ENCODE assay signal across 18 cellular contexts in genomic region chr22:39724390-39724789, GRCh38.
DNase-seq lines count a peak whose midpoint lies in the region; ATAC-seq, FAIRE-seq and TF ChIP-seq lines count a peak whose summit lies in the region.
"Had no signal": no experiment of that assay in that cellular context is flagged by ENCODE, and none has a peak within 500 bp of the region (broad histone marks: within the 10 kb centered on the region; RNA-seq: fewer than 3 reads in every experiment).

No MANE protein-coding gene starts in this region.

- no peak overlapping the region for H3K9ac ChIP-seq in Karpas-422 (ENCODE audit: low read length)
- 0 out of 4 replicates have a peak overlapping the region, but pooled peaks of 1 of the 2 experiments have one; percentile 48 for H3K9ac ChIP-seq in K562 (ENCODE audit: insufficient read depth in 1 of 2, low read depth in 2 of 2, low read length in 2 of 2)

- no peaks in the 10 kb centered on the region for H3K9me2 ChIP-seq in Karpas-422 (replicated peaks; ENCODE audit: insufficient read depth, low read length)

- no peak for TF ChIP-seq POLR2A in K562 (conservative IDR thresholded peaks at IDR 0.05)

- peak; percentile 74 for FAIRE-seq in K562 (lab: Jason Lieb, UNC)
- FAIRE-seq: A549 had no signal

- peaks cover 5% of the 10 kb centered on the region for H3K4me1 ChIP-seq in Karpas-422 (ENCODE audit: low read length)
- peaks cover 29 to 32% of the 10 kb centered on the region in 2 experiments for H3K4me1 ChIP-seq in K562 (replicated peaks in 1 of 2; ENCODE audit: control insufficient read depth in 2 of 2, insufficient read depth in 2 of 2, low read length in 2 of 2)
- H3K4me1 ChIP-seq: esophagus muscularis mucosa, heart left ventricle had no signal

- DNase-seq in activated CD4-positive, CD25-positive, alpha-beta regulatory T cell treated with anti-CD3 and anti-CD28 coated beads, Interleukin-2, amount 50 U/mL, for 72 hours = peak; percentile 21
- no peak for DNase-seq in activated CD4-positive, CD25-positive, alpha-beta regulatory T cell (lab: John Stamatoyannopoulos, UW)
- peak; percentile 90 for DNase-seq in Karpas-422
- peak; percentile 47 to 78 (median 54) for DNase-seq in K562 (ENCODE audit: extremely low read depth in 1 of 4, low spot score in 3 of 4)
- DNase-seq in myocyte (ENCODE audit: low read depth) = peak; percentile 18
- no peak for DNase-seq in stimulated activated naive B cell treated with anti-CD40 and anti-IgM and Interleukin-4, amounts not matched to agents 10 μg/mL and 1 μg/mL and 100 μg/mL, for 72 hours
- DNase-seq in amniotic stem cell (lab: John Stamatoyannopoulos, UW) = no peak
- DNase-seq: GDM1; heart left ventricle; NCI-H1417; NCI-H345; stimulated activated CD4-positive, alpha-beta T cell treated with anti-CD3 and anti-CD28 coated beads, Interleukin-4, amount 100 ng/mL, for 4 hours had no signal

- H3K36me3 Mint-ChIP-seq in stimulated activated naive B cell treated with anti-CD40 and anti-IgM and Interleukin-4, amounts not matched to agents 10 μg/mL and 1 μg/mL and 100 μg/mL, for 72 hours = no peaks in the 10 kb centered on the region
- H3K36me3 Mint-ChIP-seq: mesothelial cell of epicardium had no signal

- H3K4me3 Mint-ChIP-seq in stimulated activated naive B cell treated with anti-CD40 and anti-IgM and Interleukin-4, amounts not matched to agents 10 μg/mL and 1 μg/mL and 100 μg/mL, for 72 hours = no peak overlapping the region
- H3K4me3 Mint-ChIP-seq: mesothelial cell of epicardium had no signal

- H2AFZ ChIP-seq in Karpas-422 (ENCODE audit: low read length) (no peak overlapping the region), K562 (ENCODE audit: low read depth, low read length) (peak overlapping the region; percentile 82)

- no peaks in the 10 kb centered on the region for H3K9me3 ChIP-seq in Karpas-422 (ENCODE audit: low read length)
- no peaks in the 10 kb centered on the region for H3K9me3 ChIP-seq in K562 (replicated peaks; ENCODE audit: control insufficient read depth, insufficient read depth, low read depth, low read length)
- H3K9me3 ChIP-seq: A549, esophagus muscularis mucosa, heart left ventricle, tibial nerve had no signal

- peaks cover 0 to 2% of the 10 kb centered on the region in 2 donors for H3K9me3 Mint-ChIP-seq in stimulated activated naive B cell treated with anti-CD40 and anti-IgM and Interleukin-4, amounts not matched to agents 10 μg/mL and 1 μg/mL and 100 μg/mL, for 72 hours
- H3K9me3 Mint-ChIP-seq: mesothelial cell of epicardium had no signal

- no peaks in the 10 kb centered on the region for H3K9me1 ChIP-seq in K562 (ENCODE audit: control insufficient read depth, insufficient read depth, low read length)

- intact Hi-C loops in K562 (cut with micrococcal nuclease) = no loop called here

- no peak for TF ChIP-seq RAD21 in K562 (CRISPR knock-in tag; conservative IDR thresholded peaks at IDR 0.05 in 1 of 2, IDR thresholded peaks at IDR 0.05 in 1 of 2)

- H3K27ac ChIP-seq in Karpas-422 (ENCODE audit: low read length) (no peak overlapping the region), K562 (ENCODE audit: extremely low read depth, low read depth, low read length) (peak overlapping the region; percentile 85)
- H3K27ac ChIP-seq: A549, esophagus muscularis mucosa, heart left ventricle, tibial nerve had no signal

- no TSS peak for BruUV-seq in K562 (replicated peaks; lab: Mats Ljungman, UMichigan)

- peaks cover 15 to 26% of the 10 kb centered on the region in 2 donors for H3K27me3 Mint-ChIP-seq in stimulated activated naive B cell treated with anti-CD40 and anti-IgM and Interleukin-4, amounts not matched to agents 10 μg/mL and 1 μg/mL and 100 μg/mL, for 72 hours

- peaks cover 2% of the 10 kb centered on the region in 2 donors for H3K4me1 Mint-ChIP-seq in stimulated activated naive B cell treated with anti-CD40 and anti-IgM and Interleukin-4, amounts not matched to agents 10 μg/mL and 1 μg/mL and 100 μg/mL, for 72 hours
- H3K4me1 Mint-ChIP-seq: mesothelial cell of epicardium had no signal

- H3K27me3 ChIP-seq in Karpas-422 (ENCODE audit: low read length) (no peaks in the 10 kb centered on the region), K562 (ENCODE audit: control insufficient read depth in 2 of 2, insufficient read depth in 2 of 2, low read length in 2 of 2) (no peaks in the 10 kb centered on the region)
- H3K27me3 ChIP-seq: tibial nerve had no signal

- CTCF ChIA-PET in K562 (lab: Yijun Ruan, JAX; ENCODE audit: low intra/inter-chr PET ratio) = no interaction called here

- no peak overlapping the region for H3K4me3 ChIP-seq in Karpas-422 (ENCODE audit: low read length)
- H3K4me3 ChIP-seq in K562 = no peak overlapping the region
- H3K4me3 ChIP-seq: A549, esophagus muscularis mucosa, heart left ventricle, tibial nerve had no signal

- in situ Hi-C loops in K562 (cut with MboI) = no loop called here

- 62% methylated on average over 4 of the region's 4 CpGs for WGBS in K562 (ENCODE audit: insufficient coverage, low coverage, missing lambda C conversion rate)

- POLR2A ChIA-PET in K562 (lab: Yijun Ruan, JAX) = no interaction called here

- H3K79me2 ChIP-seq in Karpas-422 (ENCODE audit: low read length) (no peaks in the 10 kb centered on the region), K562 (ENCODE audit: control insufficient read depth, insufficient read depth, low read length) (no peaks in the 10 kb centered on the region)

- H3K27ac Mint-ChIP-seq in stimulated activated naive B cell treated with anti-CD40 and anti-IgM and Interleukin-4, amounts not matched to agents 10 μg/mL and 1 μg/mL and 100 μg/mL, for 72 hours = no peak overlapping the region
- H3K27ac Mint-ChIP-seq: activated T-helper 2 cell treated with anti-CD3 and anti-CD28 coated beads, Interferon-gamma antibody, Interleukin-2, Interleukin-4, amounts not matched to agents 10 μg/mL and 5 μg/mL and 100 μg/mL, durations not matched to agents 14 hours and 24 hours and 36 hours; mesothelial cell of epicardium had no signal

- peak; percentile 90 for ATAC-seq in K562
- ATAC-seq in GM18519 (IDR thresholded peaks at IDR 0.05; ENCODE audit: low FRiP score, unreplicated experiment) = no peak
- no peak for ATAC-seq in stimulated activated naive B cell treated with anti-CD40 and anti-IgM and Interleukin-4, amounts not matched to agents 10 μg/mL and 1 μg/mL and 100 μg/mL, for 72 hours (replicated peaks)

- no peak for TF ChIP-seq EP300 in K562 (IDR thresholded peaks at IDR 0.05; ENCODE audit: low read length)

- no peak for TF ChIP-seq CTCF in K562 (IDR thresholded peaks at IDR 0.05 in 2 of 3, conservative IDR thresholded peaks at IDR 0.05 in 1 of 3; ENCODE audit: insufficient read depth in 2 of 3, low read depth in 1 of 3, low read length in 3 of 3)

- H3K36me3 ChIP-seq in Karpas-422 (ENCODE audit: insufficient read depth, low read length) (no peaks in the 10 kb centered on the region), K562 (ENCODE audit: control insufficient read depth, insufficient read depth, low read length) (no peaks in the 10 kb centered on the region)
- H3K36me3 ChIP-seq: esophagus muscularis mucosa, heart left ventricle, tibial nerve had no signal

- no peaks in the 10 kb centered on the region for H4K20me1 ChIP-seq in Karpas-422 (ENCODE audit: insufficient read depth, low read depth, low read length)
- H4K20me1 ChIP-seq in K562 (replicated peaks; ENCODE audit: control insufficient read depth, insufficient read depth, low read length) = no peaks in the 10 kb centered on the region

- H3K4me2 ChIP-seq in Karpas-422 (ENCODE audit: low read depth, low read length, poor library complexity, severe bottlenecking) (no peak overlapping the region), K562 (ENCODE audit: insufficient read depth, low read length) (peak overlapping the region; percentile 75)
- H3K4me2 ChIP-seq: A549 had no signal

TF ChIP-seq in K562, 482 proteins besides CTCF, POLR2A, EP300 and RAD21 (continues in another document):
- TF ChIP-seq, protein P1, sequence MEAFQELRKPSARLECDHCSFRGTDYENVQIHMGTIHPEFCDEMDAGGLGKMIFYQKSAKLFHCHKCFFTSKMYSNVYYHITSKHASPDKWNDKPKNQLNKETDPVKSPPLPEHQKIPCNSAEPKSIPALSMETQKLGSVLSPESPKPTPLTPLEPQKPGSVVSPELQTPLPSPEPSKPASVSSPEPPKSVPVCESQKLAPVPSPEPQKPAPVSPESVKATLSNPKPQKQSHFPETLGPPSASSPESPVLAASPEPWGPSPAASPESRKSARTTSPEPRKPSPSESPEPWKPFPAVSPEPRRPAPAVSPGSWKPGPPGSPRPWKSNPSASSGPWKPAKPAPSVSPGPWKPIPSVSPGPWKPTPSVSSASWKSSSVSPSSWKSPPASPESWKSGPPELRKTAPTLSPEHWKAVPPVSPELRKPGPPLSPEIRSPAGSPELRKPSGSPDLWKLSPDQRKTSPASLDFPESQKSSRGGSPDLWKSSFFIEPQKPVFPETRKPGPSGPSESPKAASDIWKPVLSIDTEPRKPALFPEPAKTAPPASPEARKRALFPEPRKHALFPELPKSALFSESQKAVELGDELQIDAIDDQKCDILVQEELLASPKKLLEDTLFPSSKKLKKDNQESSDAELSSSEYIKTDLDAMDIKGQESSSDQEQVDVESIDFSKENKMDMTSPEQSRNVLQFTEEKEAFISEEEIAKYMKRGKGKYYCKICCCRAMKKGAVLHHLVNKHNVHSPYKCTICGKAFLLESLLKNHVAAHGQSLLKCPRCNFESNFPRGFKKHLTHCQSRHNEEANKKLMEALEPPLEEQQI (IDR thresholded peaks at IDR 0.05) = no peak
- TF ChIP-seq SMAD1 (IDR thresholded peaks at IDR 0.05; ENCODE audit: low read depth, low read length, partially characterized antibody) (no peak), TEAD2 (tag; IDR thresholded peaks at IDR 0.05) (no peak), RFX7 (CRISPR knock-in tag; IDR thresholded peaks at IDR 0.05) (no peak), HOMEZ (CRISPR knock-in tag; IDR thresholded peaks at IDR 0.05) (no peak), TAF1 (IDR thresholded peaks at IDR 0.05; ENCODE audit: control insufficient read depth, extremely low read depth, insufficient read depth, low read length, severe bottlenecking) (no peak), GATAD2A (IDR thresholded peaks at IDR 0.05) (no peak), ZNF695 (CRISPR knock-in tag; IDR thresholded peaks at IDR 0.05) (no peak), STAT5A (IDR thresholded peaks at IDR 0.05; ENCODE audit: borderline replicate concordance, low read length) (no peak)

Comparison
In these comparisons a context has a peak if more than half of its experiments do, and no peak if none do; other contexts are left out.
1. DNase-seq: peak in activated CD4-positive, CD25-positive, alpha-beta regulatory T cell treated with anti-CD3 and anti-CD28 coated beads, Interleukin-2, amount 50 U/mL, for 72 hours (single experiment), Karpas-422 (single experiment), K562 (4 of 4) and myocyte (single experiment); none in activated CD4-positive, CD25-positive, alpha-beta regulatory T cell (0 of 4), stimulated activated naive B cell treated with anti-CD40 and anti-IgM and Interleukin-4, amounts not matched to agents 10 μg/mL and 1 μg/mL and 100 μg/mL, for 72 hours (single experiment) and amniotic stem cell (single experiment).